In genomic region chr9:133690111-133690561, GRCh38 we compare ENCODE assay signal across 22 cellular contexts. TPM values are rescaled to one million over a fixed set of nuclear protein-coding genes. Genes with fewer than 3 reads are reported as not detected.
DNase-seq lines count a peak whose midpoint lies in the region; TF ChIP-seq lines count a peak whose summit lies in the region.
"Had no signal": no experiment of that assay in that cellular context is flagged by ENCODE, and none has a peak within 500 bp of the region (broad histone marks: within the 10 kb centered on the region; RNA-seq: fewer than 3 reads in every experiment).

No MANE protein-coding gene starts in this region.

- in situ Hi-C loops in GM23248 (cut with MboI), result no loop called here

- H3K9ac ChIP-seq in trophoblast cell (ENCODE audit: low read length) (no peak overlapping the region), GM23248 (no peak overlapping the region)

- BruUV-seq in Calu3 (replicated peaks; lab: Mats Ljungman, UMichigan), result no TSS peak

- peak overlapping the region; percentile 92 for H4K91ac ChIP-seq in trophoblast cell (ENCODE audit: low read depth, low read length)

- peaks cover 17% of the 10 kb centered on the region for H3K4me1 ChIP-seq in hepatocyte (ENCODE audit: insufficient read depth)
- peaks cover 33 to 39% of the 10 kb centered on the region in 2 experiments for H3K4me1 ChIP-seq in trophoblast cell (ENCODE audit: control insufficient read depth in 1 of 2, insufficient read depth in 2 of 2, low read length in 2 of 2)
- no peaks in the 10 kb centered on the region for H3K4me1 ChIP-seq in GM23248 (ENCODE audit: insufficient read depth)

- H3K9me3 ChIP-seq in hepatocyte (ENCODE audit: low read depth) (no peaks in the 10 kb centered on the region), trophoblast cell (ENCODE audit: insufficient read depth, low read depth, low read length) (peaks cover 2% of the 10 kb centered on the region), GM23248 (ENCODE audit: low read depth) (no peaks in the 10 kb centered on the region)

- 58% methylated on average over 10 of the region's 10 CpGs for WGBS in hepatocyte (ENCODE audit: low lambda C conversion rate, missing lambda C conversion rate)
- no CpG with 5 or more reads among the region's 10 CpGs for WGBS in trophoblast cell (ENCODE audit: extremely low coverage, insufficient coverage, insufficient read length)
- 80 to 84% methylated on average over 9 to 10 of the region's 10 CpGs for WGBS in GM23248 (ENCODE audit: low coverage in 1 of 2, low lambda C conversion rate in 2 of 2, missing lambda C conversion rate in 2 of 2), 2 experiments

- H3K4me3 Mint-ChIP-seq in Calu3 (ENCODE audit: low read depth, unreplicated experiment), result no peak overlapping the region
- H3K4me3 Mint-ChIP-seq: activated T-cell treated with anti-CD3 and anti-CD28 coated beads, Interleukin-2, amount 50 U/mL, for 4 hours; CD4-positive, alpha-beta T cell; HFFc6; immature natural killer cell; neural crest cell had no signal

- H3K27me3 Mint-ChIP-seq in Calu3 (ENCODE audit: unreplicated experiment), result peaks cover 67% of the 10 kb centered on the region
- H3K27me3 Mint-ChIP-seq: CD4-positive, alpha-beta T cell had no signal

- TF ChIP-seq CTCF in Calu3 (IDR thresholded peaks at IDR 0.05; ENCODE audit: unreplicated experiment), result no peak
- TF ChIP-seq CTCF in hepatocyte (IDR thresholded peaks at IDR 0.05; ENCODE audit: poor library complexity), result no peak

- peaks cover 32% of the 10 kb centered on the region for H3K79me1 ChIP-seq in trophoblast cell (ENCODE audit: low read length)

- no peak overlapping the region for H4K12ac ChIP-seq in trophoblast cell (ENCODE audit: low read depth, low read length)

- H3K4ac ChIP-seq in trophoblast cell (ENCODE audit: low read depth, low read length), result no peak overlapping the region

- H2AFZ ChIP-seq in hepatocyte (no peak overlapping the region), trophoblast cell (ENCODE audit: insufficient read depth, low read length, poor library complexity) (no peak overlapping the region), GM23248 (no peak overlapping the region)

- H3K4me3 ChIP-seq in hepatocyte (no peak overlapping the region), trophoblast cell (ENCODE audit: low read depth, low read length) (no peak overlapping the region), GM23248 (no peak overlapping the region)

- peak overlapping the region; percentile 42 for H3K27ac ChIP-seq in hepatocyte
- peak overlapping the region; percentile 56 for H3K27ac ChIP-seq in trophoblast cell (ENCODE audit: low read depth, low read length)
- no peak overlapping the region for H3K27ac ChIP-seq in GM23248

- H2AK5ac ChIP-seq in trophoblast cell (ENCODE audit: low read length), result peak overlapping the region; percentile 75

- H3K79me2 ChIP-seq in hepatocyte, result no peaks in the 10 kb centered on the region
- no peaks in the 10 kb centered on the region for H3K79me2 ChIP-seq in trophoblast cell (ENCODE audit: control insufficient read depth, insufficient read depth, low read length, poor library complexity)
- no peaks in the 10 kb centered on the region for H3K79me2 ChIP-seq in GM23248 (ENCODE audit: insufficient read depth)

- H3K36me3 Mint-ChIP-seq in Calu3 (ENCODE audit: insufficient read depth, unreplicated experiment), result no peaks in the 10 kb centered on the region
- H3K36me3 Mint-ChIP-seq: immature natural killer cell had no signal

- DNase-seq in Calu3 (peak; percentile 38), LHCN-M2 (ENCODE audit: low read depth) (peak; percentile 31), hepatocyte (ENCODE audit: low spot score) (peak; percentile 67), trophoblast cell (peak; percentile 77 to 80), DMS 273 (lab: John Stamatoyannopoulos, UW; ENCODE audit: unreplicated experiment) (no peak), CD1c-positive myeloid dendritic cell (ENCODE audit: extremely low spot score) (no peak), GM23248 (no peak), NCI-H1930 (lab: John Stamatoyannopoulos, UW) (no peak)
- DNase-seq: activated naive CD4-positive, alpha-beta T cell treated with anti-CD3 and anti-CD28 coated beads, Interleukin-2, amount 50 U/mL, for 16 hours; activated T-cell treated with anti-CD3 and anti-CD28 coated beads, Interleukin-2, amount 50 U/mL, for 4 hours; CD4-positive, alpha-beta T cell; HFFc6; immature natural killer cell; KG1; midbrain; NCI-H1048; NCI-H2171; stimulated activated CD4-positive, alpha-beta T cell treated with anti-CD3 and anti-CD28 coated beads, Interleukin-15, amount 100 ng/mL, for 24 hours had no signal

- intact Hi-C loops in Calu3 (cut with micrococcal nuclease; ENCODE audit: unreplicated experiment), result no loop called here

- peak overlapping the region; percentile 79 for H3K14ac ChIP-seq in trophoblast cell (ENCODE audit: low read length)

- H3K4me1 Mint-ChIP-seq in Calu3 (ENCODE audit: low read depth, unreplicated experiment), result no peaks in the 10 kb centered on the region
- H3K4me1 Mint-ChIP-seq: immature natural killer cell had no signal

- CTCF ChIA-PET in Calu3 (lab: Charles Lee), result no interaction called here

- H4K20me1 ChIP-seq in hepatocyte (ENCODE audit: insufficient read depth, poor library complexity, severe bottlenecking), result no peaks in the 10 kb centered on the region
- no peaks in the 10 kb centered on the region for H4K20me1 ChIP-seq in GM23248 (ENCODE audit: insufficient read depth)

- H3K18ac ChIP-seq in trophoblast cell (ENCODE audit: low read length), result peak overlapping the region; percentile 31

- peak overlapping the region; percentile 82 for H2BK120ac ChIP-seq in trophoblast cell (ENCODE audit: insufficient read depth, low read length, poor library complexity)

- H3K27me3 ChIP-seq in hepatocyte (no peaks in the 10 kb centered on the region), trophoblast cell (ENCODE audit: insufficient read depth, low read length) (no peaks in the 10 kb centered on the region), GM23248 (replicated peaks; ENCODE audit: insufficient read depth) (no peaks in the 10 kb centered on the region)

- H2BK12ac ChIP-seq in trophoblast cell (ENCODE audit: low read length), result peak overlapping the region; percentile 37

- H4K8ac ChIP-seq in trophoblast cell (ENCODE audit: low read depth, low read length), result no peak overlapping the region

- H3K9me2 ChIP-seq in hepatocyte (replicated peaks; ENCODE audit: insufficient read depth), result no peaks in the 10 kb centered on the region
- no peaks in the 10 kb centered on the region for H3K9me2 ChIP-seq in GM23248 (ENCODE audit: insufficient read depth)

- H2BK5ac ChIP-seq in trophoblast cell (ENCODE audit: low read depth, low read length, poor library complexity), result peak overlapping the region; percentile 45

- H3K4me2 ChIP-seq in hepatocyte (no peak overlapping the region), trophoblast cell (ENCODE audit: low read length) (peak overlapping the region; percentile 50), GM23248 (ENCODE audit: unreplicated experiment) (no peak overlapping the region)

- no peaks in the 10 kb centered on the region for H3K36me3 ChIP-seq in hepatocyte (replicated peaks; ENCODE audit: insufficient read depth, low read depth)
- H3K36me3 ChIP-seq in trophoblast cell (ENCODE audit: control insufficient read depth in 1 of 2, insufficient read depth in 2 of 2, low read length in 2 of 2), result no peaks in the 10 kb centered on the region
- H3K36me3 ChIP-seq in GM23248 (ENCODE audit: low read depth), result no peaks in the 10 kb centered on the region

- H3K27ac Mint-ChIP-seq in Calu3 (ENCODE audit: unreplicated experiment), result no peak overlapping the region
- H3K27ac Mint-ChIP-seq: CD4-positive, alpha-beta T cell; HFFc6; immature natural killer cell had no signal

- H3F3A ChIP-seq in GM23248 (ENCODE audit: insufficient read depth), result no peaks in the 10 kb centered on the region

- H3K23ac ChIP-seq in trophoblast cell (ENCODE audit: low read length), result no peak overlapping the region

- no peaks in the 10 kb centered on the region for H3K9me3 Mint-ChIP-seq in Calu3 (ENCODE audit: low read depth, unreplicated experiment)
- H3K9me3 Mint-ChIP-seq: activated T-cell treated with anti-CD3 and anti-CD28 coated beads, Interleukin-2, amount 50 U/mL, for 4 hours; CD4-positive, alpha-beta T cell; HFFc6; immature natural killer cell; neural crest cell had no signal

RNA-seq across cellular contexts. Expression of gene SARDH, which starts 48.0 kb away (rescaled TPM):
- total RNA-seq in Calu3 (2022), result 0.12 TPM in 1 of 2 replicates, not detected in the other
- 52.5 and 54.8 TPM in 2 replicates for total RNA-seq in LHCN-M2 (2014; rRNA removed)
- polyA plus RNA-seq in LHCN-M2 (2012), result 32.4 TPM
- 6.7 and 9.8 TPM in 2 replicates for total RNA-seq in hepatocyte
- 7.5 and 8.1 TPM in 2 replicates for polyA plus RNA-seq in hepatocyte
- 0.88 and 0.90 TPM in 2 replicates for polyA plus RNA-seq in trophoblast cell (2013)
- 0.89 and 2.4 TPM in 2 replicates for total RNA-seq in GM23248 (2014; rRNA removed; shearing (Covaris generic))
- 0.16 and 0.30 TPM in 2 replicates for polyA plus RNA-seq in GM23248 (2016; fragmentation: Nextera tagmentation; extraction: Ambion mirVana)

RNA-seq across cellular contexts. Expression of gene DBH, which starts 54.0 kb away (rescaled TPM):
- total RNA-seq in Calu3 (2022), result not detected in 2 replicates
- total RNA-seq in LHCN-M2 (2014; rRNA removed), result not detected in 2 replicates
- 1.1 TPM for polyA plus RNA-seq in LHCN-M2 (2012)
- total RNA-seq in hepatocyte, result not detected in 2 replicates
- polyA plus RNA-seq in hepatocyte, result 0.32 and 0.44 TPM in 2 replicates
- polyA plus RNA-seq in trophoblast cell (2013), result 0.01 and 0.03 TPM in 2 replicates
- not detected in 2 replicates for total RNA-seq in GM23248 (2014; rRNA removed; shearing (Covaris generic))
- not detected in 2 replicates for polyA plus RNA-seq in GM23248 (2016; fragmentation: Nextera tagmentation; extraction: Ambion mirVana)
- total RNA-seq: activated T-cell treated with anti-CD3 and anti-CD28 coated beads, Interleukin-2, amount 50 U/mL, for 4 hours; astrocyte; Daoy; HFFc6 had no signal
- polyA plus RNA-seq: AG04450, immature natural killer cell had no signal

Comparison
In these comparisons a context has a peak if more than half of its experiments do, and no peak if none do; other contexts are left out.
1. DNase-seq: peak in Calu3 (single experiment), LHCN-M2 (single experiment), hepatocyte (single experiment) and trophoblast cell (2 of 2); none in DMS 273 (single experiment), CD1c-positive myeloid dendritic cell (single experiment), GM23248 (single experiment) and NCI-H1930 (0 of 2).